ENCODE assay signal across 8 cellular contexts in genomic region chr1:25336922-25337354, GRCh38. TPM values are rescaled to one million over a fixed set of nuclear protein-coding genes. Genes with fewer than 3 reads are reported as not detected.
DNase-seq lines count a peak whose midpoint lies in the region; ATAC-seq and TF ChIP-seq lines count a peak whose summit lies in the region.
"Not testable (repeated sequence)": the region's sequence is repeated elsewhere in the genome, so short reads cannot be mapped to it uniquely, and the experiment has no call there.

No MANE protein-coding gene starts in this region.

- TF ChIP-seq CTCF in GM12865 (IDR thresholded peaks at IDR 0.05; ENCODE audit: insufficient read depth, low read depth, low read length, missing control alignments) (peak; percentile 3), choroid plexus epithelial cell (conservative IDR thresholded peaks at IDR 0.05; ENCODE audit: low read depth, low read length) (peak; percentile 21)

- H3K27ac Mint-ChIP-seq in activated CD8-positive, alpha-beta T cell treated with anti-CD3 and anti-CD28 coated beads, Interleukin-2, amount 10 ng/mL, durations not matched to agents 7 days and 5 days: peak overlapping the region; percentile 79

- POLR2A ChIA-PET in activated CD8-positive, alpha-beta T cell treated with anti-CD3 and anti-CD28 coated beads, Interleukin-2, amount 10 ng/mL, durations not matched to agents 7 days and 5 days (lab: Charles Lee): not testable (repeated sequence)

- H3K4me1 ChIP-seq in trophoblast cell (ENCODE audit: control insufficient read depth in 1 of 2, insufficient read depth in 2 of 2, low read length in 2 of 2); urinary bladder (ENCODE audit: insufficient read depth): not testable (repeated sequence)

- not testable (repeated sequence) for H2BK120ac ChIP-seq in trophoblast cell (ENCODE audit: insufficient read depth, low read length, poor library complexity)

- H3K27ac ChIP-seq in trophoblast cell (ENCODE audit: low read depth, low read length); urinary bladder (ENCODE audit: low read depth): not testable (repeated sequence)

- H4K91ac ChIP-seq in trophoblast cell (ENCODE audit: low read depth, low read length): not testable (repeated sequence)

- not testable (repeated sequence) for H4K8ac ChIP-seq in trophoblast cell (ENCODE audit: low read depth, low read length)

- peaks cover 25% of the 10 kb centered on the region for H3K36me3 Mint-ChIP-seq in activated CD8-positive, alpha-beta T cell treated with anti-CD3 and anti-CD28 coated beads, Interleukin-2, amount 10 ng/mL, durations not matched to agents 7 days and 5 days (ENCODE audit: low read depth)

- not testable (repeated sequence) for H4K12ac ChIP-seq in trophoblast cell (ENCODE audit: low read depth, low read length)

- CTCF ChIA-PET in activated CD8-positive, alpha-beta T cell treated with anti-CD3 and anti-CD28 coated beads, Interleukin-2, amount 10 ng/mL, durations not matched to agents 7 days and 5 days (lab: Charles Lee): not testable (repeated sequence)

- not testable (repeated sequence) for H2AFZ ChIP-seq in trophoblast cell (ENCODE audit: insufficient read depth, low read length, poor library complexity)

- H3K9me3 ChIP-seq in iPS-18c (ENCODE audit: control insufficient read depth, insufficient read depth, low read length); trophoblast cell (ENCODE audit: insufficient read depth, low read depth, low read length): not testable (repeated sequence)

- not testable (repeated sequence) for H3K9ac ChIP-seq in trophoblast cell (ENCODE audit: low read length)

- H3K27me3 ChIP-seq in trophoblast cell (ENCODE audit: insufficient read depth, low read length): not testable (repeated sequence)

- H3K4me3 Mint-ChIP-seq in activated CD8-positive, alpha-beta T cell treated with anti-CD3 and anti-CD28 coated beads, Interleukin-2, amount 10 ng/mL, durations not matched to agents 7 days and 5 days: peak overlapping the region; percentile 81

- not testable (repeated sequence) for H3K4ac ChIP-seq in trophoblast cell (ENCODE audit: low read depth, low read length)

- WGBS in trophoblast cell (ENCODE audit: extremely low coverage, insufficient coverage, insufficient read length): no CpG with 5 or more reads among the region's 29 CpGs
- WGBS in urinary bladder: under 1% methylated on average over 26 of the region's 29 CpGs

- not testable (repeated sequence) for H3K27me3 Mint-ChIP-seq in activated CD8-positive, alpha-beta T cell treated with anti-CD3 and anti-CD28 coated beads, Interleukin-2, amount 10 ng/mL, durations not matched to agents 7 days and 5 days (ENCODE audit: low read depth)

- not testable (repeated sequence) for H3K18ac ChIP-seq in trophoblast cell (ENCODE audit: low read length)

- H3K79me1 ChIP-seq in trophoblast cell (ENCODE audit: low read length): not testable (repeated sequence)

- peak overlapping the region; percentile 37 for H3K14ac ChIP-seq in trophoblast cell (ENCODE audit: low read length)

- not testable (repeated sequence) for H3K23ac ChIP-seq in trophoblast cell (ENCODE audit: low read length)

- DNase-seq in GM12865 (ENCODE audit: low read depth) (peak; percentile 50), NCI-H2171 treated with DMSO at 0.1 percent for 48 hours (lab: John Stamatoyannopoulos, UW) (peak; percentile 11)
- DNase-seq in activated CD8-positive, alpha-beta T cell treated with anti-CD3 and anti-CD28 coated beads, Interleukin-2, amount 10 ng/mL, durations not matched to agents 7 days and 5 days: peak; percentile 67
- DNase-seq in choroid plexus epithelial cell (ENCODE audit: low read depth); trophoblast cell: not testable (repeated sequence)

- H2AK5ac ChIP-seq in trophoblast cell (ENCODE audit: low read length): not testable (repeated sequence)

- H2BK12ac ChIP-seq in trophoblast cell (ENCODE audit: low read length): not testable (repeated sequence)

- not testable (repeated sequence) for H3K36me3 ChIP-seq in trophoblast cell (ENCODE audit: control insufficient read depth in 1 of 2, insufficient read depth in 2 of 2, low read length in 2 of 2); urinary bladder (ENCODE audit: insufficient read depth)

- H3K4me2 ChIP-seq in trophoblast cell (ENCODE audit: low read length): peak overlapping the region; percentile 83

- peak; percentile 19 for ATAC-seq in HG02938 (IDR thresholded peaks at IDR 0.05; ENCODE audit: unreplicated experiment)
- ATAC-seq in activated CD8-positive, alpha-beta T cell treated with anti-CD3 and anti-CD28 coated beads, Interleukin-2, amount 10 ng/mL, durations not matched to agents 7 days and 5 days: peak; percentile 23

- H3K4me1 Mint-ChIP-seq in activated CD8-positive, alpha-beta T cell treated with anti-CD3 and anti-CD28 coated beads, Interleukin-2, amount 10 ng/mL, durations not matched to agents 7 days and 5 days (ENCODE audit: low read depth): peaks cover 32% of the 10 kb centered on the region

- H3K79me2 ChIP-seq in trophoblast cell (ENCODE audit: control insufficient read depth, insufficient read depth, low read length, poor library complexity): not testable (repeated sequence)

- H3K4me3 ChIP-seq in GM12865 (ENCODE audit: low read depth, low read length) (peak overlapping the region; percentile 84), choroid plexus epithelial cell (ENCODE audit: low read depth, low read length) (peak overlapping the region; percentile 59), iPS-18c (ENCODE audit: insufficient read depth, low read depth, low read length) (peak overlapping the region; percentile 75), trophoblast cell (ENCODE audit: low read depth, low read length) (peak overlapping the region; percentile 71), urinary bladder (ENCODE audit: low read depth, low read length) (peak overlapping the region; percentile 55)

- not testable (repeated sequence) for H3K9me3 Mint-ChIP-seq in activated CD8-positive, alpha-beta T cell treated with anti-CD3 and anti-CD28 coated beads, Interleukin-2, amount 10 ng/mL, durations not matched to agents 7 days and 5 days (ENCODE audit: insufficient read depth)

- H2BK5ac ChIP-seq in trophoblast cell (ENCODE audit: low read depth, low read length, poor library complexity): not testable (repeated sequence)

RNA-seq across cellular contexts. Expression of gene TMEM50A, which starts 1.2 kb away (rescaled TPM):
- 100 to 1,000 TPM; 117 to 127 TPM for total RNA-seq in activated CD8-positive, alpha-beta T cell treated with anti-CD3 and anti-CD28 coated beads, Interleukin-2, amount 10 ng/mL, durations not matched to agents 7 days and 5 days
- 114 and 116 TPM in 2 replicates for polyA plus RNA-seq in trophoblast cell (2013)
- total RNA-seq in urinary bladder: 80.6 TPM
- 95.8 TPM for polyA plus RNA-seq in urinary bladder
